23 cellular contexts compared by ENCODE assay signal in genomic region chr9:97332993-97333392, GRCh38. TPM values are rescaled to one million over a fixed set of nuclear protein-coding genes. Genes with fewer than 3 reads are reported as not detected.
DNase-seq lines count a peak whose midpoint lies in the region; ATAC-seq and TF ChIP-seq lines count a peak whose summit lies in the region.
"Had no signal": no experiment of that assay in that cellular context is flagged by ENCODE, and none has a peak within 500 bp of the region (broad histone marks: within the 10 kb centered on the region; RNA-seq: fewer than 3 reads in every experiment).

No MANE protein-coding gene starts in this region.

- H3K4me1 ChIP-seq in PC-9 (replicated peaks; ENCODE audit: insufficient read depth): no peaks in the 10 kb centered on the region
- H3K4me1 ChIP-seq: BE2C, BLaER1 had no signal

- CTCF ChIA-PET in PC-9 (lab: Charles Lee): interaction anchor here (0.7 kb wide), 1 partner anchor 78 kb away, joined by 5 read pairs; no protein-coding TSS in a partner anchor

- intact Hi-C loops in PC-9 (cut with micrococcal nuclease; ENCODE audit: unreplicated experiment): no loop called here

- H3K27me3 ChIP-seq in PC-9 (ENCODE audit: insufficient read depth, low read depth): no peaks in the 10 kb centered on the region
- H3K27me3 ChIP-seq: BE2C, BLaER1 had no signal

- H3K9me3 ChIP-seq in PC-9 (ENCODE audit: insufficient read depth, low read depth): no peaks in the 10 kb centered on the region
- H3K9me3 ChIP-seq: BE2C, BLaER1 had no signal

- H3K36me3 Mint-ChIP-seq in central memory CD8-positive, alpha-beta T cell (ENCODE audit: insufficient read depth): peaks cover 3% of the 10 kb centered on the region

- no peaks in the 10 kb centered on the region for H3K9me3 Mint-ChIP-seq in central memory CD8-positive, alpha-beta T cell

- no peaks in the 10 kb centered on the region for H3K79me2 ChIP-seq in PC-9 (ENCODE audit: low read depth)

- no peaks in the 10 kb centered on the region; the same call in 1 of the 2 replicates for H4K20me1 ChIP-seq in PC-9 (ENCODE audit: insufficient read depth)
- H4K20me1 ChIP-seq: BLaER1 had no signal

- no peak for DNase-seq in PC-9
- no peak for DNase-seq in central memory CD8-positive, alpha-beta T cell (ENCODE audit: low spot score in 2 of 2)
- DNase-seq in HK-2 (ENCODE audit: unreplicated experiment): no peak
- DNase-seq in activated CD4-positive, CD25-positive, alpha-beta regulatory T cell (lab: John Stamatoyannopoulos, UW): no peak
- DNase-seq in SHP77 treated with DMSO at 0.1 percent for 48 hours (lab: John Stamatoyannopoulos, UW): no peak
- DNase-seq: 8988T; ACHN; BE2C; C1 segment of cervical spinal cord; CD4-positive, alpha-beta memory T cell; CD4-positive, CD25-positive, alpha-beta regulatory T cell; CD8-positive, alpha-beta memory T cell; COR-L47; DMS 273 treated with DMSO at 0.1 percent for 48 hours; DMS153; DMS53; DMS79; DND-41; EL; GDM1 had no signal

- 0 out of 2 replicates have a peak overlapping the region, but pooled peaks have one; percentile 11 for H2AFZ ChIP-seq in PC-9

- H3K4me2 ChIP-seq in PC-9: no peak overlapping the region
- H3K4me2 ChIP-seq: BLaER1 had no signal

- H3K4me1 Mint-ChIP-seq in central memory CD8-positive, alpha-beta T cell: peaks cover 19% of the 10 kb centered on the region
- H3K4me1 Mint-ChIP-seq: CD14-positive monocyte; CD8-positive, alpha-beta memory T cell had no signal

- POLR2A ChIA-PET in PC-9 (lab: Charles Lee; ENCODE audit: unreplicated experiment): no interaction called here

- H3K27ac ChIP-seq in PC-9: no peak overlapping the region
- H3K27ac ChIP-seq: BLaER1 had no signal

- no TSS peak for BruUV-seq in PC-9 (replicated peaks; lab: Mats Ljungman, UMichigan)

- no peak overlapping the region for H3K4me3 Mint-ChIP-seq in central memory CD8-positive, alpha-beta T cell
- H3K4me3 Mint-ChIP-seq: CD14-positive monocyte; CD4-positive, alpha-beta memory T cell; CD4-positive, CD25-positive, alpha-beta regulatory T cell; CD8-positive, alpha-beta memory T cell had no signal

- H3K9me2 ChIP-seq in PC-9 (ENCODE audit: insufficient read depth): no peaks in the 10 kb centered on the region

- H3K27ac Mint-ChIP-seq in central memory CD8-positive, alpha-beta T cell (ENCODE audit: low read depth): peak overlapping the region; percentile 26
- H3K27ac Mint-ChIP-seq: CD14-positive monocyte; CD4-positive, alpha-beta memory T cell; CD4-positive, CD25-positive, alpha-beta regulatory T cell had no signal

- no peaks in the 10 kb centered on the region for H3K27me3 Mint-ChIP-seq in central memory CD8-positive, alpha-beta T cell
- H3K27me3 Mint-ChIP-seq: CD4-positive, alpha-beta memory T cell; CD8-positive, alpha-beta memory T cell had no signal

- ATAC-seq in central memory CD8-positive, alpha-beta T cell (replicated peaks; ENCODE audit: extremely low read depth, poor library complexity, severe bottlenecking): no peak
- ATAC-seq: GM12878 had no signal

- H3F3A ChIP-seq in PC-9 (ENCODE audit: insufficient read depth, low read depth): no peaks in the 10 kb centered on the region

- no peak for TF ChIP-seq CTCF in PC-9 (conservative IDR thresholded peaks at IDR 0.05)

- no peak overlapping the region for H3K4me3 ChIP-seq in PC-9
- H3K4me3 ChIP-seq: BLaER1, GM12878 had no signal

- H3K36me3 ChIP-seq in PC-9 (ENCODE audit: low read depth): no peaks in the 10 kb centered on the region
- H3K36me3 ChIP-seq: BE2C, BLaER1 had no signal

RNA-seq across cellular contexts. Expression of gene CCDC180, which starts 25.5 kb away (rescaled TPM):
- total RNA-seq in PC-9 (2021): 2.3 and 4.0 TPM in 2 replicates
